ENCODE assay signal across 24 cellular contexts in genomic region chr2:41222593-41222992, GRCh38.
DNase-seq lines count a peak whose midpoint lies in the region; ATAC-seq and TF ChIP-seq lines count a peak whose summit lies in the region.
"Had no signal": no experiment of that assay in that cellular context is flagged by ENCODE, and none has a peak within 500 bp of the region (broad histone marks: within the 10 kb centered on the region; RNA-seq: fewer than 3 reads in every experiment).

No MANE protein-coding gene starts in this region.

- no peak for TF ChIP-seq POLR2A in lower leg skin (IDR thresholded peaks at IDR 0.05)

- H3K27me3 ChIP-seq in DND-41 (ENCODE audit: insufficient read depth, low read length, poor library complexity) (no peaks in the 10 kb centered on the region), WERI-Rb-1 (ENCODE audit: insufficient read depth, low read depth, severe bottlenecking) (no peaks in the 10 kb centered on the region), lower lobe of right lung (ENCODE audit: low read depth) (no peaks in the 10 kb centered on the region)

- H3K9ac ChIP-seq in DND-41 (ENCODE audit: low read depth, low read length), result no peak overlapping the region

- H3K27ac ChIP-seq in DND-41 (ENCODE audit: low read length), result no peak overlapping the region
- no peak overlapping the region for H3K27ac ChIP-seq in WERI-Rb-1
- no peak overlapping the region for H3K27ac ChIP-seq in lower lobe of right lung
- H3K27ac ChIP-seq: A549, PC-9 had no signal

- DNase-seq in D341Med (ENCODE audit: low spot score) (peak; percentile 35), DND-41 (peak; percentile 5), WERI-Rb-1 (peak; percentile 48), iPS-NIHi11 (ENCODE audit: low spot score) (peak; percentile 9), lower lobe of right lung (no peak), GDM1 (lab: John Stamatoyannopoulos, UW) (no peak), lower leg skin (ENCODE audit: low spot score in 2 of 2) (no peak)
- DNase-seq in activated CD4-positive, alpha-beta T cell treated with anti-CD3 and anti-CD28 coated beads, Interleukin-2, amount 50 U/mL, for 4 hours, result no peak
- DNase-seq: AML-193; C1 segment of cervical spinal cord; CD4-positive, alpha-beta memory T cell; COR-L47; H7; KBM-7; MV-4-11; NCI-H1105; NCI-H1436 treated with DMSO at 0.1 percent for 48 hours; NCI-H2029; NCI-H2227 treated with DMSO at 0.1 percent for 48 hours; NCI-H748 treated with DMSO at 0.1 percent for 48 hours; NK-92 treated with Interleukin-12 subunit alpha and Interleukin-12 subunit beta, amount 100 ng/mL, for 24 hours; PC-9; Right ventricle myocardium superior had no signal

- no peaks in the 10 kb centered on the region for H4K20me1 ChIP-seq in DND-41 (ENCODE audit: insufficient read depth, low read length)

- H3K9me3 ChIP-seq in DND-41 (ENCODE audit: insufficient read depth, low read length, severe bottlenecking) (peaks cover 4% of the 10 kb centered on the region), WERI-Rb-1 (ENCODE audit: severe bottlenecking) (no peaks in the 10 kb centered on the region), lower lobe of right lung (no peaks in the 10 kb centered on the region)
- H3K9me3 ChIP-seq: A549 had no signal

- H2AFZ ChIP-seq in DND-41 (ENCODE audit: low read depth, low read length), result no peak overlapping the region
- H2AFZ ChIP-seq: PC-9 had no signal

- H3K4me3 ChIP-seq in DND-41 (ENCODE audit: low read depth in 1 of 2, low read length in 2 of 2), result no peak overlapping the region
- no peak overlapping the region for H3K4me3 ChIP-seq in WERI-Rb-1 (ENCODE audit: low read depth, low read length)
- H3K4me3 ChIP-seq in lower lobe of right lung, result no peak overlapping the region
- H3K4me3 ChIP-seq in lower leg skin (ENCODE audit: low read depth, poor library complexity, severe bottlenecking), result no peak overlapping the region
- H3K4me3 ChIP-seq: A549, PC-9 had no signal

- TF ChIP-seq CTCF in DND-41 (IDR thresholded peaks at IDR 0.05; ENCODE audit: borderline replicate concordance, extremely low read depth, low read length, poor library complexity, severe bottlenecking) (no peak), WERI-Rb-1 (IDR thresholded peaks at IDR 0.05; ENCODE audit: low read depth, low read length) (no peak), lower lobe of right lung (IDR thresholded peaks at IDR 0.05) (no peak), lower leg skin (IDR thresholded peaks at IDR 0.05) (no peak)

- H3K4me1 ChIP-seq in DND-41 (ENCODE audit: insufficient read depth, low read length), result no peaks in the 10 kb centered on the region
- no peaks in the 10 kb centered on the region for H3K4me1 ChIP-seq in lower lobe of right lung
- H3K4me1 ChIP-seq: A549 had no signal

- no peaks in the 10 kb centered on the region for H3K79me2 ChIP-seq in DND-41 (ENCODE audit: insufficient read depth, low read length)

- ATAC-seq in DND-41 (ENCODE audit: insufficient read depth, low read depth) (no peak), lower lobe of right lung (no peak)
- ATAC-seq: A549 had no signal

- WGBS in lower leg skin, 2 donors, result 62% methylated on average over 1 of the region's 1 CpG; no CpG with 5 or more reads in 1 of the 2 donors

- intact Hi-C loops in lower lobe of right lung (cut with DNase I), result no loop called here
- intact Hi-C loops in lower leg skin (cut with DNase I; ENCODE audit: low total_unique reads), result no loop called here

- H3K4me2 ChIP-seq in DND-41 (ENCODE audit: insufficient read depth, low read length), result no peak overlapping the region
- H3K4me2 ChIP-seq: A549, PC-9 had no signal

- H3K36me3 ChIP-seq in DND-41 (ENCODE audit: insufficient read depth, low read length) (no peaks in the 10 kb centered on the region), WERI-Rb-1 (no peaks in the 10 kb centered on the region), lower lobe of right lung (no peaks in the 10 kb centered on the region)

Comparison
In these comparisons a context has a peak if more than half of its experiments do, and no peak if none do; other contexts are left out.
1. DNase-seq: peak in D341Med (single experiment), DND-41 (single experiment), WERI-Rb-1 (single experiment) and iPS-NIHi11 (single experiment); none in lower lobe of right lung (single experiment), GDM1 (single experiment), activated CD4-positive, alpha-beta T cell treated with anti-CD3 and anti-CD28 coated beads, Interleukin-2, amount 50 U/mL, for 4 hours (0 of 2) and lower leg skin (0 of 2).